ENCODE assay signal across 11 cellular contexts in genomic region chr2:199455186-199455532, GRCh38. TPM values are rescaled to one million over a fixed set of nuclear protein-coding genes. Genes with fewer than 3 reads are reported as not detected.
DNase-seq lines count a peak whose midpoint lies in the region; ATAC-seq and TF ChIP-seq lines count a peak whose summit lies in the region.
"Had no signal": no experiment of that assay in that cellular context is flagged by ENCODE, and none has a peak within 500 bp of the region (broad histone marks: within the 10 kb centered on the region; RNA-seq: fewer than 3 reads in every experiment).

No MANE protein-coding gene starts in this region.

- H3K23ac ChIP-seq in mesenchymal stem cell (ENCODE audit: low read length in 2 of 2), result no peak overlapping the region

- H2AK5ac ChIP-seq in mesenchymal stem cell (ENCODE audit: low read length, severe bottlenecking), result no peak overlapping the region

- no peaks in the 10 kb centered on the region for H3K36me3 ChIP-seq in ACC112 (ENCODE audit: insufficient read depth, low read length)
- H3K36me3 ChIP-seq in HUES64 (ENCODE audit: insufficient read depth, low read length), result no peaks in the 10 kb centered on the region
- peaks cover 0 to 4% of the 10 kb centered on the region in 2 experiments for H3K36me3 ChIP-seq in mesenchymal stem cell (ENCODE audit: control insufficient read depth in 1 of 2, insufficient read depth in 2 of 2, low read depth in 1 of 2, low read length in 2 of 2)
- H3K36me3 ChIP-seq in mucosa of descending colon (ENCODE audit: low read depth), result no peaks in the 10 kb centered on the region
- H3K36me3 ChIP-seq: pancreas, tibial nerve had no signal

- 27% methylated on average over 6 of the region's 6 CpGs for WGBS in HUES64
- 42% methylated on average over 6 of the region's 6 CpGs for WGBS in mesenchymal stem cell

- H3K79me1 ChIP-seq in mesenchymal stem cell (replicated peaks; ENCODE audit: low read length, poor library complexity, severe bottlenecking), result peaks cover 2% of the 10 kb centered on the region

- H3K36me3 Mint-ChIP-seq in activated T-cell treated with anti-CD3 and anti-CD28 coated beads, Interleukin-2, amount 50 U/mL, for 4 hours (ENCODE audit: insufficient read depth), result no peaks in the 10 kb centered on the region

- H3K4me1 Mint-ChIP-seq in activated T-cell treated with anti-CD3 and anti-CD28 coated beads, Interleukin-2, amount 50 U/mL, for 4 hours (ENCODE audit: low read depth), result peaks cover 18% of the 10 kb centered on the region

- no peaks in the 10 kb centered on the region for H3K9me3 Mint-ChIP-seq in activated T-cell treated with anti-CD3 and anti-CD28 coated beads, Interleukin-2, amount 50 U/mL, for 4 hours
- H3K9me3 Mint-ChIP-seq: activated CD8-positive, alpha-beta T cell treated with anti-CD3 and anti-CD28 coated beads for 36 hours had no signal

- H3K9me3 ChIP-seq in HUES64 (ENCODE audit: insufficient read depth, low read depth, low read length) (no peaks in the 10 kb centered on the region), mesenchymal stem cell (ENCODE audit: control insufficient read depth, low read length) (no peaks in the 10 kb centered on the region), mucosa of descending colon (no peaks in the 10 kb centered on the region)
- H3K9me3 ChIP-seq: pancreas, tibial nerve had no signal

- no peak overlapping the region for H2BK5ac ChIP-seq in mesenchymal stem cell (ENCODE audit: low read depth, low read length, poor library complexity, severe bottlenecking)

- intact Hi-C loops in mucosa of descending colon (cut with DNase I, micrococcal nuclease), result no loop called here

- peaks cover 21% of the 10 kb centered on the region for H3K79me2 ChIP-seq in ACC112 (ENCODE audit: control insufficient read depth, insufficient read depth, low read length, unreplicated experiment)

- no peak for ATAC-seq in mucosa of descending colon
- no peak for ATAC-seq in GM18858 (IDR thresholded peaks at IDR 0.05; ENCODE audit: unreplicated experiment)
- ATAC-seq in activated T-cell treated with anti-CD3 and anti-CD28 coated beads, Interleukin-2, amount 50 U/mL, for 4 hours, result no peak
- ATAC-seq: activated CD8-positive, alpha-beta T cell treated with anti-CD3 and anti-CD28 coated beads for 36 hours had no signal

- no peak overlapping the region for H3K4me3 Mint-ChIP-seq in activated T-cell treated with anti-CD3 and anti-CD28 coated beads, Interleukin-2, amount 50 U/mL, for 4 hours
- H3K4me3 Mint-ChIP-seq: activated CD8-positive, alpha-beta T cell treated with anti-CD3 and anti-CD28 coated beads for 36 hours had no signal

- H4K91ac ChIP-seq in mesenchymal stem cell (ENCODE audit: low read length), result no peak overlapping the region

- H3K27me3 ChIP-seq in ACC112 (ENCODE audit: insufficient read depth, low read length) (no peaks in the 10 kb centered on the region), HUES64 (ENCODE audit: insufficient read depth, low read length) (peaks cover 58% of the 10 kb centered on the region), mesenchymal stem cell (ENCODE audit: control insufficient read depth in 1 of 2, insufficient read depth in 1 of 2, low read length in 2 of 2) (peaks cover 0 to 2% of the 10 kb centered on the region in 2 experiments)

- DNase-seq in astrocyte of the cerebellum (ENCODE audit: low read depth) (no peak), mesenchymal stem cell (no peak), mucosa of descending colon (no peak), AG20443 (ENCODE audit: low spot score) (no peak)
- no peak for DNase-seq in activated T-cell treated with anti-CD3 and anti-CD28 coated beads, Interleukin-2, amount 50 U/mL, for 4 hours
- DNase-seq: activated CD8-positive, alpha-beta T cell treated with anti-CD3 and anti-CD28 coated beads for 36 hours had no signal

- TF ChIP-seq CTCF in astrocyte of the cerebellum (IDR thresholded peaks at IDR 0.05; ENCODE audit: low read depth, low read length, missing control alignments) (no peak), mucosa of descending colon (IDR thresholded peaks at IDR 0.05) (no peak)

- H2BK120ac ChIP-seq in mesenchymal stem cell (ENCODE audit: low read depth, low read length), result no peak overlapping the region

- no peak overlapping the region for H3K4me2 ChIP-seq in mesenchymal stem cell (ENCODE audit: low read length, poor library complexity, severe bottlenecking)

- H3K4me1 ChIP-seq in ACC112 (ENCODE audit: control insufficient read depth, insufficient read depth, low read length, unreplicated experiment) (peaks cover 13% of the 10 kb centered on the region), HUES64 (ENCODE audit: insufficient read depth, low read length) (peaks cover 8% of the 10 kb centered on the region; the same call in 1 of the 2 replicates), mesenchymal stem cell (ENCODE audit: control insufficient read depth, insufficient read depth, low read depth, low read length) (peaks cover 27% of the 10 kb centered on the region), mucosa of descending colon (ENCODE audit: low read depth) (no peaks in the 10 kb centered on the region)

- peaks cover 52% of the 10 kb centered on the region for H3K27me3 Mint-ChIP-seq in activated T-cell treated with anti-CD3 and anti-CD28 coated beads, Interleukin-2, amount 50 U/mL, for 4 hours (ENCODE audit: low read depth)

- H3K18ac ChIP-seq in mesenchymal stem cell (ENCODE audit: low read depth in 1 of 2, low read length in 2 of 2), result no peak overlapping the region

- H2AFZ ChIP-seq in ACC112 (ENCODE audit: low read length, unreplicated experiment), result peak overlapping the region; percentile 61
- no peak overlapping the region for H2AFZ ChIP-seq in mesenchymal stem cell (ENCODE audit: low read depth, low read length)

- no peak overlapping the region for H4K8ac ChIP-seq in mesenchymal stem cell (ENCODE audit: low read length)

- in situ Hi-C loops in astrocyte of the cerebellum (cut with HindIII; ENCODE audit: low sequenced_read_pairs), result no loop called here

- no peak overlapping the region for H2BK12ac ChIP-seq in mesenchymal stem cell (ENCODE audit: low read length in 2 of 2)

- no peak overlapping the region for H3K27ac ChIP-seq in ACC112 (ENCODE audit: low read depth, low read length)
- no peak overlapping the region for H3K27ac ChIP-seq in HUES64 (ENCODE audit: low read depth, low read length)
- H3K27ac ChIP-seq in mesenchymal stem cell (ENCODE audit: low read length, poor library complexity, severe bottlenecking), result no peak overlapping the region
- H3K27ac ChIP-seq: pancreas, tibial nerve had no signal

- no peak overlapping the region for H2BK15ac ChIP-seq in mesenchymal stem cell (ENCODE audit: low read depth, poor library complexity, severe bottlenecking)

- H3K14ac ChIP-seq in mesenchymal stem cell (ENCODE audit: low read length in 2 of 2), result no peak overlapping the region

- H3K9ac ChIP-seq in HUES64 (ENCODE audit: low read depth, low read length) (no peak overlapping the region), mesenchymal stem cell (ENCODE audit: low read length) (peak overlapping the region; percentile 49)

- no peak overlapping the region for H3K4ac ChIP-seq in mesenchymal stem cell (ENCODE audit: low read depth in 1 of 2, low read length in 2 of 2)

- H3K4me3 ChIP-seq in ACC112 (ENCODE audit: low read depth, low read length) (peak overlapping the region; percentile 99), HUES64 (ENCODE audit: low read length) (peak overlapping the region; percentile 61), astrocyte of the cerebellum (ENCODE audit: low read depth, low read length) (peak overlapping the region; percentile 91), mesenchymal stem cell (ENCODE audit: insufficient read depth in 1 of 2, low read depth in 1 of 2, low read length in 2 of 2) (peak overlapping the region in 1 of 2 experiments; percentile 87), mucosa of descending colon (no peak overlapping the region)

RNA-seq across cellular contexts. Expression of gene SATB2, which starts 2.6 kb away (rescaled TPM):
- 4.5 TPM for polyA plus RNA-seq in HUES64 (2013, experiment 1 of 2)
- polyA plus RNA-seq in HUES64 (2013, experiment 2 of 2), result 4.1 TPM
- 2.6 TPM for polyA plus RNA-seq in mesenchymal stem cell (2013, experiment 1 of 2)
- 2.3 TPM for polyA plus RNA-seq in mesenchymal stem cell (2013, experiment 2 of 2)
- 100 to 1,000 TPM; 125 to 328 (median 183) TPM for total RNA-seq in mucosa of descending colon
- under 1 TPM; 0.14 to 0.30 (median 0.18) TPM for total RNA-seq in activated T-cell treated with anti-CD3 and anti-CD28 coated beads, Interleukin-2, amount 50 U/mL, for 4 hours

Comparison
In these comparisons a context has a peak if more than half of its experiments do, and no peak if none do; other contexts are left out.
1. RNA of gene SATB2, which starts 2.6 kb away (total RNA-seq): 125 to 328 TPM in mucosa of descending colon; 0.14 to 0.30 TPM in activated T-cell treated with anti-CD3 and anti-CD28 coated beads, Interleukin-2, amount 50 U/mL, for 4 hours; every median in the first group is over 10 times any median in the second.